32 cellular contexts compared by ENCODE assay signal in genomic region chr4:132824721-132825120, GRCh38.
"Had no signal": no experiment of that assay in that cellular context is flagged by ENCODE, and none has a peak within 500 bp of the region (broad histone marks: within the 10 kb centered on the region; RNA-seq: fewer than 3 reads in every experiment).

No MANE protein-coding gene starts in this region.

- H3K27ac ChIP-seq: brain microvascular endothelial cell, epithelial cell of prostate, esophagus squamous epithelium, WERI-Rb-1 had no signal

- H3K9me3 ChIP-seq: esophagus squamous epithelium had no signal

- H3K4me1 ChIP-seq: esophagus squamous epithelium had no signal

- H3K36me3 Mint-ChIP-seq: activated CD4-positive, alpha-beta memory T cell treated with anti-CD3 and anti-CD28 coated beads for 36 hours; activated naive CD8-positive, alpha-beta T cell had no signal

- H3K27me3 ChIP-seq: brain microvascular endothelial cell, esophagus squamous epithelium had no signal

- H3K27me3 Mint-ChIP-seq: activated B cell treated with CpG ODN at 0.5 μM for 24 hours; activated CD4-positive, alpha-beta memory T cell treated with anti-CD3 and anti-CD28 coated beads for 36 hours; activated CD4-positive, alpha-beta T cell treated with anti-CD3 and anti-CD28 coated beads for 36 hours; activated CD4-positive, alpha-beta T cell treated with anti-CD3 and anti-CD28 coated beads, Interleukin-2, amount 10 ng/mL, durations not matched to agents 24 days and 14 days; activated naive CD8-positive, alpha-beta T cell; activated T-cell treated with anti-CD3 and anti-CD28 coated beads, Interleukin-2, amount 50 U/mL, for 24 hours; effector memory CD8-positive, alpha-beta T cell; T-helper 17 cell had no signal

- ATAC-seq: activated CD4-positive, alpha-beta T cell treated with anti-CD3 and anti-CD28 coated beads for 36 hours; activated CD8-positive, alpha-beta T cell treated with anti-CD3 and anti-CD28 coated beads, Interleukin-2, amount 10 ng/mL, durations not matched to agents 7 days and 5 days; activated T-cell treated with anti-CD3 and anti-CD28 coated beads, Interleukin-2, amount 50 U/mL, for 72 hours; effector memory CD8-positive, alpha-beta T cell; T-helper 17 cell had no signal

- H3K4me3 ChIP-seq: esophagus squamous epithelium had no signal

- H3K36me3 ChIP-seq: brain microvascular endothelial cell, esophagus squamous epithelium, WERI-Rb-1 had no signal

- H3K9me3 Mint-ChIP-seq: activated CD4-positive, alpha-beta memory T cell treated with anti-CD3 and anti-CD28 coated beads for 36 hours; activated CD4-positive, alpha-beta T cell treated with anti-CD3 and anti-CD28 coated beads, Interleukin-2, amount 10 ng/mL, durations not matched to agents 24 days and 14 days had no signal

- H3K4me3 Mint-ChIP-seq: activated B cell treated with CpG ODN at 0.5 μM for 24 hours; activated CD4-positive, alpha-beta memory T cell treated with anti-CD3 and anti-CD28 coated beads for 36 hours; activated CD4-positive, alpha-beta T cell treated with anti-CD3 and anti-CD28 coated beads for 36 hours; activated CD4-positive, alpha-beta T cell treated with anti-CD3 and anti-CD28 coated beads, Interleukin-2, amount 10 ng/mL, durations not matched to agents 24 days and 14 days; activated CD8-positive, alpha-beta T cell treated with anti-CD3 and anti-CD28 coated beads, Interleukin-2, amount 10 ng/mL, durations not matched to agents 7 days and 5 days; activated naive CD8-positive, alpha-beta T cell; activated T-cell treated with anti-CD3 and anti-CD28 coated beads, Interleukin-2, amount 50 U/mL, for 24 hours; activated T-cell treated with anti-CD3 and anti-CD28 coated beads, Interleukin-2, amount 50 U/mL, for 72 hours; effector memory CD8-positive, alpha-beta T cell; T-helper 17 cell; T-helper 2 cell treated with Interferon-gamma antibody and Interleukin-4, amounts not matched to agents 5 μg/mL and 100 μg/mL, for 36 hours had no signal

- DNase-seq: activated B cell treated with CpG ODN at 0.5 μM for 24 hours; activated CD4-positive, alpha-beta memory T cell treated with anti-CD3 and anti-CD28 coated beads for 36 hours; activated CD4-positive, alpha-beta T cell treated with anti-CD3 and anti-CD28 coated beads for 36 hours; activated CD4-positive, alpha-beta T cell treated with anti-CD3 and anti-CD28 coated beads, Interleukin-2, amount 10 ng/mL, durations not matched to agents 24 days and 14 days; activated CD4-positive, CD25-positive, alpha-beta regulatory T cell treated with anti-CD3 and anti-CD28 coated beads, Interleukin-2, amount 50 U/mL, for 72 hours; activated CD8-positive, alpha-beta memory T cell treated with anti-CD3 and anti-CD28 coated beads, Interleukin-2, amount 50 U/mL, for 48 hours; activated CD8-positive, alpha-beta T cell treated with anti-CD3 and anti-CD28 coated beads, Interleukin-2, amount 10 ng/mL, durations not matched to agents 7 days and 5 days; activated effector memory CD4-positive, alpha-beta T cell treated with Interleukin-2 at 50 U/mL for 16 hours; activated gamma-delta T cell treated with Interleukin-2 at 50 U/mL for 16 hours; activated naive CD4-positive, alpha-beta T cell treated with anti-CD3 and anti-CD28 coated beads, Interleukin-2, amount 50 U/mL, for 16 hours; activated naive CD4-positive, alpha-beta T cell treated with Interleukin-2 at 50 U/mL for 16 hours; activated T-cell treated with anti-CD3 and anti-CD28 coated beads for 4 hours; activated T-cell treated with anti-CD3 and anti-CD28 coated beads, Interleukin-2, amount 50 U/mL, for 24 hours; activated T-cell treated with anti-CD3 and anti-CD28 coated beads, Interleukin-2, amount 50 U/mL, for 72 hours; amniotic stem cell; anterior cingulate cortex; brain microvascular endothelial cell; caudate nucleus; cortex of kidney; dermis blood vessel endothelial cell; effector CD4-positive, alpha-beta T cell; effector memory CD8-positive, alpha-beta T cell; esophagus squamous epithelium; foreskin melanocyte; head of caudate nucleus; T-helper 1 cell; T-helper 17 cell; T1000; WERI-Rb-1 had no signal

- H3K27ac Mint-ChIP-seq: activated B cell treated with CpG ODN at 0.5 μM for 24 hours; activated CD4-positive, alpha-beta memory T cell treated with anti-CD3 and anti-CD28 coated beads for 36 hours; activated CD4-positive, alpha-beta T cell treated with anti-CD3 and anti-CD28 coated beads for 36 hours; activated CD4-positive, alpha-beta T cell treated with anti-CD3 and anti-CD28 coated beads, Interleukin-2, amount 10 ng/mL, durations not matched to agents 24 days and 14 days; activated CD8-positive, alpha-beta T cell treated with anti-CD3 and anti-CD28 coated beads, Interleukin-2, amount 10 ng/mL, durations not matched to agents 7 days and 5 days; activated naive CD8-positive, alpha-beta T cell; activated T-cell treated with anti-CD3 and anti-CD28 coated beads, Interleukin-2, amount 50 U/mL, for 24 hours; activated T-cell treated with anti-CD3 and anti-CD28 coated beads, Interleukin-2, amount 50 U/mL, for 72 hours; effector memory CD8-positive, alpha-beta T cell; T-helper 17 cell; T-helper 2 cell treated with Interferon-gamma antibody and Interleukin-4, amounts not matched to agents 5 μg/mL and 100 μg/mL, for 36 hours had no signal

- H3K4me1 Mint-ChIP-seq: activated B cell treated with CpG ODN at 0.5 μM for 24 hours; activated CD4-positive, alpha-beta T cell treated with anti-CD3 and anti-CD28 coated beads for 36 hours; activated CD4-positive, alpha-beta T cell treated with anti-CD3 and anti-CD28 coated beads, Interleukin-2, amount 10 ng/mL, durations not matched to agents 24 days and 14 days; T-helper 17 cell had no signal
